Comparison of ENCODE assay signal across 8 cellular contexts in genomic region chr7:12729112-12729511, GRCh38. TPM values are rescaled to one million over a fixed set of nuclear protein-coding genes. Genes with fewer than 3 reads are reported as not detected.
DNase-seq lines count a peak whose midpoint lies in the region; ATAC-seq and TF ChIP-seq lines count a peak whose summit lies in the region.

No MANE protein-coding gene starts in this region.

- no peak overlapping the region for H3K9ac ChIP-seq in Karpas-422 (ENCODE audit: low read length)

- peak; percentile 100 for ATAC-seq in GM23338
- no peak for ATAC-seq in HG02623 (IDR thresholded peaks at IDR 0.05; ENCODE audit: unreplicated experiment)

- H4K20me1 ChIP-seq in GM23338 (replicated peaks; ENCODE audit: insufficient read depth), result no peaks in the 10 kb centered on the region
- H4K20me1 ChIP-seq in Karpas-422 (ENCODE audit: insufficient read depth, low read depth, low read length), result no peaks in the 10 kb centered on the region

- H3K9me3 Mint-ChIP-seq in GM23338, result no peaks in the 10 kb centered on the region; the same call in 2 of the 3 replicates

- DNase-seq in GM23338 (ENCODE audit: low spot score) (peak; percentile 81), NCI-H2227 treated with DMSO at 0.1 percent for 48 hours (lab: John Stamatoyannopoulos, UW) (peak; percentile 65), coronary artery (ENCODE audit: low spot score) (peak; percentile 76), mucosa of gallbladder (ENCODE audit: low spot score) (peak; percentile 67), Karpas-422 (no peak), T-helper 1 cell (no peak)
- DNase-seq in stimulated activated CD4-positive, alpha-beta T cell treated with anti-CD3 and anti-CD28 coated beads, Interleukin-4, amount 100 ng/mL, for 4 hours, result no peak

- no peaks in the 10 kb centered on the region for H3K27me3 ChIP-seq in GM23338 (ENCODE audit: insufficient read depth)
- no peaks in the 10 kb centered on the region for H3K27me3 ChIP-seq in Karpas-422 (ENCODE audit: low read length)

- no peaks in the 10 kb centered on the region for H3K36me3 Mint-ChIP-seq in GM23338 (ENCODE audit: low read depth)

- H3K27ac Mint-ChIP-seq in GM23338, result peak overlapping the region; percentile 95

- peaks cover 32% of the 10 kb centered on the region for H3K4me1 Mint-ChIP-seq in GM23338

- H3K4me3 ChIP-seq in GM23338 (no peak overlapping the region), coronary artery (no peak overlapping the region), Karpas-422 (ENCODE audit: low read length) (no peak overlapping the region)

- H2AFZ ChIP-seq in GM23338 (no peak overlapping the region), Karpas-422 (ENCODE audit: low read length) (no peak overlapping the region)

- H3K36me3 ChIP-seq in GM23338 (ENCODE audit: insufficient read depth), result no peaks in the 10 kb centered on the region
- H3K36me3 ChIP-seq in Karpas-422 (ENCODE audit: insufficient read depth, low read length), result no peaks in the 10 kb centered on the region

- H3K9me3 ChIP-seq in Karpas-422 (ENCODE audit: low read length), result no peaks in the 10 kb centered on the region

- H3K4me2 ChIP-seq in GM23338 (peak overlapping the region; percentile 4; the same call in 1 of the 2 replicates), Karpas-422 (ENCODE audit: low read depth, low read length, poor library complexity, severe bottlenecking) (no peak overlapping the region)

- no peaks in the 10 kb centered on the region for H3K9me2 ChIP-seq in GM23338 (ENCODE audit: insufficient read depth)
- H3K9me2 ChIP-seq in Karpas-422 (replicated peaks; ENCODE audit: insufficient read depth, low read length), result no peaks in the 10 kb centered on the region

- H3K27me3 Mint-ChIP-seq in GM23338 (ENCODE audit: insufficient read depth, low read depth, poor library complexity), result peaks cover 5% of the 10 kb centered on the region

- H3K27ac ChIP-seq in GM23338 (ENCODE audit: low read depth), result peak overlapping the region; percentile 61
- no peak overlapping the region for H3K27ac ChIP-seq in coronary artery
- no peak overlapping the region for H3K27ac ChIP-seq in Karpas-422 (ENCODE audit: low read length)

- H3K79me2 ChIP-seq in GM23338 (replicated peaks; ENCODE audit: insufficient read depth), result no peaks in the 10 kb centered on the region
- no peaks in the 10 kb centered on the region for H3K79me2 ChIP-seq in Karpas-422 (ENCODE audit: low read length)

- TF ChIP-seq CTCF in GM23338 (conservative IDR thresholded peaks at IDR 0.05; ENCODE audit: low read depth in 2 of 2) (no peak), coronary artery (IDR thresholded peaks at IDR 0.05) (no peak)

- H3F3A ChIP-seq in GM23338 (replicated peaks; ENCODE audit: low read depth), result no peaks in the 10 kb centered on the region

- H3K4me3 Mint-ChIP-seq in GM23338, result no peak overlapping the region

- H3K4me1 ChIP-seq in GM23338 (ENCODE audit: insufficient read depth) (peaks cover 29% of the 10 kb centered on the region), Karpas-422 (ENCODE audit: low read length) (no peaks in the 10 kb centered on the region)

TF ChIP-seq in GM23338, 12 proteins besides CTCF, POLR2A, EP300 and RAD21 (continues in another document):
- no peak for TF ChIP-seq ETS1 (IDR thresholded peaks at IDR 0.05)
- TF ChIP-seq ZNF462 (CRISPR knock-in tag; IDR thresholded peaks at IDR 0.05), result peak; percentile 94
- TF ChIP-seq REST (IDR thresholded peaks at IDR 0.05; ENCODE audit: unreplicated experiment), result no peak
- TF ChIP-seq ZNF331 (CRISPR knock-in tag; IDR thresholded peaks at IDR 0.05; ENCODE audit: low read depth), result no peak

RNA-seq across cellular contexts. Expression of gene ARL4A, which starts 41.7 kb away (rescaled TPM):
- total RNA-seq in GM23338 (2014; rRNA removed; shearing (Covaris generic)), result 48.9 and 49.2 TPM in 2 replicates
- polyA plus RNA-seq in GM23338 (2016; fragmentation: Nextera tagmentation; extraction: Ambion mirVana), result 76.1 and 82.5 TPM in 2 replicates
- 19.1 TPM for total RNA-seq in mucosa of gallbladder
- total RNA-seq in Karpas-422 (2014; rRNA removed; shearing (Covaris generic); ENCODE audit: low replicate concordance), result not detected in 2 replicates

Comparison
In these comparisons a context has a peak if more than half of its experiments do, and no peak if none do; other contexts are left out.
1. DNase-seq: peak in GM23338 (single experiment), NCI-H2227 treated with DMSO at 0.1 percent for 48 hours (single experiment), coronary artery (single experiment) and mucosa of gallbladder (single experiment); none in stimulated activated CD4-positive, alpha-beta T cell treated with anti-CD3 and anti-CD28 coated beads, Interleukin-4, amount 100 ng/mL, for 4 hours (0 of 2), Karpas-422 (single experiment) and T-helper 1 cell (0 of 5).
2. RNA of gene ARL4A, which starts 41.7 kb away (total RNA-seq): 48.9 to 49.2 TPM in GM23338 and 19.1 TPM in mucosa of gallbladder (single experiment); not detected in Karpas-422; every median in the first group is over 10 times any median in the second.